Comparison of ENCODE assay signal across 24 cellular contexts in genomic region chr2:51350100-51350499, GRCh38.
DNase-seq lines count a peak whose midpoint lies in the region; ATAC-seq, FAIRE-seq and TF ChIP-seq lines count a peak whose summit lies in the region.
"Had no signal": no experiment of that assay in that cellular context is flagged by ENCODE, and none has a peak within 500 bp of the region (broad histone marks: within the 10 kb centered on the region; RNA-seq: fewer than 3 reads in every experiment).

No MANE protein-coding gene starts in this region.

- no peak for FAIRE-seq in HTR-8/SVneo (lab: Jason Lieb, UNC)
- FAIRE-seq: GM12878, TTC549 had no signal

- H3K27me3 Mint-ChIP-seq in osteocyte (ENCODE audit: unreplicated experiment) = no peaks in the 10 kb centered on the region
- H3K27me3 Mint-ChIP-seq: IgD-negative memory B cell, memory B cell, type B pancreatic cell had no signal

- DNase-seq in HTR-8/SVneo (ENCODE audit: insufficient read length, low spot score) = peak; percentile 3
- DNase-seq in amniotic stem cell (lab: John Stamatoyannopoulos, UW) = peak; percentile 56
- peak; percentile 78 for DNase-seq in fibroblast of peridontal ligament (ENCODE audit: extremely low read depth)
- no peak for DNase-seq in osteocyte (ENCODE audit: extremely low spot score, unreplicated experiment)
- DNase-seq: activated T-cell treated with anti-CD3 and anti-CD28 coated beads, Interleukin-2, amount 50 U/mL, for 1 hour; amygdala; DMS79; glutamatergic neuron; NCI-H1436; NCI-H524 treated with DMSO at 0.1 percent for 48 hours; ovary; right cardiac atrium; stomach had no signal

- H3K9me3 Mint-ChIP-seq in osteocyte (ENCODE audit: unreplicated experiment) = no peaks in the 10 kb centered on the region
- H3K9me3 Mint-ChIP-seq: GM23338, type B pancreatic cell had no signal

- peak overlapping the region; percentile 1 for H3K27ac Mint-ChIP-seq in osteocyte (ENCODE audit: unreplicated experiment)
- H3K27ac Mint-ChIP-seq: GM23338, IgD-negative memory B cell, memory B cell, type B pancreatic cell had no signal

- ATAC-seq in GM19397 (IDR thresholded peaks at IDR 0.05; ENCODE audit: unreplicated experiment) = no peak
- no peak for ATAC-seq in GM18498 (IDR thresholded peaks at IDR 0.05; ENCODE audit: unreplicated experiment)
- ATAC-seq in GM21529 (IDR thresholded peaks at IDR 0.05; ENCODE audit: unreplicated experiment) = no peak
- no peak for ATAC-seq in GM21723 (IDR thresholded peaks at IDR 0.05; ENCODE audit: unreplicated experiment)
- ATAC-seq: GM12878, GM23338, right cardiac atrium, Right ventricle myocardium inferior had no signal

- H3K4me3 Mint-ChIP-seq in osteocyte (ENCODE audit: unreplicated experiment) = no peak overlapping the region
- H3K4me3 Mint-ChIP-seq: GM23338, IgD-negative memory B cell, memory B cell, type B pancreatic cell had no signal

- TF ChIP-seq CTCF in osteocyte (IDR thresholded peaks at IDR 0.05) = no peak

- H3K4me1 Mint-ChIP-seq in osteocyte (ENCODE audit: unreplicated experiment) = peaks cover 9% of the 10 kb centered on the region
- H3K4me1 Mint-ChIP-seq: IgD-negative memory B cell, memory B cell had no signal

- H3K36me3 Mint-ChIP-seq in osteocyte (ENCODE audit: unreplicated experiment) = no peaks in the 10 kb centered on the region
- H3K36me3 Mint-ChIP-seq: IgD-negative memory B cell, memory B cell, type B pancreatic cell had no signal
